ENCODE assay signal across 13 cellular contexts in genomic region chr17:81048827-81049371, GRCh38. TPM values are rescaled to one million over a fixed set of nuclear protein-coding genes. Genes with fewer than 3 reads are reported as not detected.
DNase-seq lines count a peak whose midpoint lies in the region; ATAC-seq and TF ChIP-seq lines count a peak whose summit lies in the region.
"Had no signal": no experiment of that assay in that cellular context is flagged by ENCODE, and none has a peak within 500 bp of the region (broad histone marks: within the 10 kb centered on the region; RNA-seq: fewer than 3 reads in every experiment).

No MANE protein-coding gene starts in this region.

- CTCF ChIA-PET in HCT116 (lab: Charles Lee), result interaction anchor here (0.7 to 2.2 kb wide), 4 partner anchors 8 to 46 kb away, joined by 3 to 5 read pairs (median 4); no protein-coding TSS in a partner anchor
- CTCF ChIA-PET in PC-9 (lab: Charles Lee), result interaction anchor here (0.9 kb wide), 1 partner anchor 12 kb away, joined by 3 read pairs; no protein-coding TSS in a partner anchor

- peak overlapping the region; percentile 3 for H3K14ac ChIP-seq in neuronal stem cell (ENCODE audit: low read length)

- no peak overlapping the region for H4K91ac ChIP-seq in neuronal stem cell (ENCODE audit: low read depth, low read length, poor library complexity)

- H2BK5ac ChIP-seq in neuronal stem cell (ENCODE audit: low read length), result no peak overlapping the region

- H3K4me3 ChIP-seq in HCT116 (replicated peaks in 1 of 2; ENCODE audit: low read depth in 1 of 2, low read length in 2 of 2), result peak overlapping the region in 1 of 2 experiments; percentile 59; a peak in 3 of 4 replicates
- no peak overlapping the region for H3K4me3 ChIP-seq in PC-9
- H3K4me3 ChIP-seq in dorsolateral prefrontal cortex, result peak overlapping the region in 21 of 59 donors; percentile 5 to 49 (median 27)
- H3K4me3 ChIP-seq in neuronal stem cell (ENCODE audit: low read length in 2 of 2), result no peak overlapping the region

- peaks cover 5% of the 10 kb centered on the region; the same call in 1 of the 2 replicates for H3K36me3 Mint-ChIP-seq in HFFc6 (ENCODE audit: low read depth)
- H3K36me3 Mint-ChIP-seq: activated naive CD4-positive, alpha-beta T cell treated with anti-CD3 and anti-CD28 coated beads, Interleukin-2, amount 50 U/mL, for 72 hours had no signal

- TF ChIP-seq RAD21 in HCT116 (IDR thresholded peaks at IDR 0.05; ENCODE audit: low read depth), result no peak

- TF ChIP-seq CTCF in HCT116 (IDR thresholded peaks at IDR 0.05 in 2 of 3, conservative IDR thresholded peaks at IDR 0.05 in 1 of 3; ENCODE audit: borderline replicate concordance in 1 of 3, insufficient read depth in 1 of 3, low read depth in 2 of 3, low read length in 2 of 3), result no peak
- TF ChIP-seq CTCF in PC-9 (conservative IDR thresholded peaks at IDR 0.05), result no peak
- no peak for TF ChIP-seq CTCF in dorsolateral prefrontal cortex (IDR thresholded peaks at IDR 0.05 in 54 of 56, conservative IDR thresholded peaks at IDR 0.05 in 2 of 56; ENCODE audit: low read depth in 1 of 56, partially characterized antibody in 56 of 56)
- no peak for TF ChIP-seq CTCF in HFFc6 (IDR thresholded peaks at IDR 0.05)

- H3K27me3 Mint-ChIP-seq in HFFc6 (ENCODE audit: insufficient read depth), result peaks cover 8% of the 10 kb centered on the region
- H3K27me3 Mint-ChIP-seq: CD4-positive, alpha-beta T cell had no signal

- H2BK120ac ChIP-seq in neuronal stem cell (ENCODE audit: low read depth, low read length), result no peak overlapping the region

- peaks cover 0 to 26% of the 10 kb centered on the region in 2 experiments; a peak in 1 of 4 replicates for H3K36me3 ChIP-seq in HCT116 (ENCODE audit: control insufficient read depth in 1 of 2, insufficient read depth in 2 of 2, low read length in 2 of 2)
- H3K36me3 ChIP-seq in PC-9 (ENCODE audit: low read depth), result no peaks in the 10 kb centered on the region
- H3K36me3 ChIP-seq in neuronal stem cell (replicated peaks in 1 of 2; ENCODE audit: control insufficient read depth in 2 of 2, insufficient read depth in 2 of 2, low read length in 2 of 2), result peaks cover 8 to 18% of the 10 kb centered on the region in 2 donors

- no peak overlapping the region for H3K23ac ChIP-seq in neuronal stem cell (ENCODE audit: low read depth, low read length, poor library complexity)

- no peak for TF ChIP-seq POLR2A in HCT116 (IDR thresholded peaks at IDR 0.05; ENCODE audit: borderline replicate concordance, extremely low read depth, insufficient read depth, insufficient read length)

- H3K4me2 ChIP-seq in HCT116 (ENCODE audit: low read length) (peak overlapping the region; percentile 93), PC-9 (peak overlapping the region; percentile 75; the same call in 1 of the 2 replicates), neuronal stem cell (ENCODE audit: insufficient read depth, low read length, poor library complexity, severe bottlenecking) (no peak overlapping the region)

- H3K4me3 Mint-ChIP-seq in HFFc6, result no peak overlapping the region

- H2AFZ ChIP-seq in HCT116 (ENCODE audit: low read depth, low read length, poor library complexity, severe bottlenecking) (no peak overlapping the region), PC-9 (no peak overlapping the region), neuronal stem cell (ENCODE audit: low read length) (no peak overlapping the region)

- RAD21 ChIA-PET in HCT116 (lab: Charles Lee; ENCODE audit: low non-redundant PET in 1 of 2, low total read pairs in 2 of 2, uncharacterized antibody in 2 of 2, unreplicated experiment in 2 of 2), result interaction anchor here in 1 of 2 experiments (1.0 kb wide), 1 partner anchor 53 kb away, joined by 3 read pairs; no protein-coding TSS in a partner anchor

- peak overlapping the region; percentile 31 for H2BK12ac ChIP-seq in neuronal stem cell (ENCODE audit: low read length)

- H3K9me3 ChIP-seq in HCT116 (ENCODE audit: control insufficient read depth in 1 of 2, insufficient read depth in 1 of 2, low read depth in 1 of 2, low read length in 2 of 2) (no peaks in the 10 kb centered on the region), PC-9 (ENCODE audit: insufficient read depth, low read depth) (no peaks in the 10 kb centered on the region), neuronal stem cell (replicated peaks in 1 of 2; ENCODE audit: control insufficient read depth in 2 of 2, insufficient read depth in 1 of 2, low read depth in 1 of 2, low read length in 2 of 2) (peaks cover 0 to 5% of the 10 kb centered on the region in 2 donors)

- peaks cover 49% of the 10 kb centered on the region for H3K79me1 ChIP-seq in neuronal stem cell (ENCODE audit: low read depth, low read length)

- no peaks in the 10 kb centered on the region for H3K27me3 ChIP-seq in HCT116 (ENCODE audit: insufficient read depth, low read length)
- H3K27me3 ChIP-seq in PC-9 (ENCODE audit: insufficient read depth, low read depth), result no peaks in the 10 kb centered on the region
- no peaks in the 10 kb centered on the region for H3K27me3 ChIP-seq in dorsolateral prefrontal cortex
- H3K27me3 ChIP-seq in neuronal stem cell (ENCODE audit: control insufficient read depth in 3 of 3, insufficient read depth in 3 of 3, low read depth in 1 of 3, low read length in 3 of 3), result no peaks in the 10 kb centered on the region

- H4K20me1 ChIP-seq in HCT116 (ENCODE audit: insufficient read depth) (peaks cover 14% of the 10 kb centered on the region; the same call in 1 of the 2 replicates), PC-9 (ENCODE audit: insufficient read depth) (no peaks in the 10 kb centered on the region; the same call in 1 of the 2 replicates)

- no CpG with 5 or more reads among the region's 28 CpGs for WGBS in neuronal stem cell (ENCODE audit: extremely low coverage in 2 of 2, insufficient read length in 2 of 2, insufficient replicate concordance in 1 of 2), 2 donors

- DNase-seq in HCT116 (ENCODE audit: low read depth, low spot score) (no peak), PC-9 (no peak), dorsolateral prefrontal cortex (no peak), neuronal stem cell (ENCODE audit: low spot score) (no peak), AG08396 (ENCODE audit: low spot score) (no peak), AG08395 (ENCODE audit: low spot score) (no peak), HFFc6 (no peak)
- DNase-seq: activated B cell treated with CpG ODN at 0.5 μM for 24 hours; CD4-positive, alpha-beta T cell; NCI-H226 had no signal

- H3K18ac ChIP-seq in neuronal stem cell (ENCODE audit: low read length), result peak overlapping the region; percentile 39

- H3K9me3 Mint-ChIP-seq in HFFc6, result no peaks in the 10 kb centered on the region
- H3K9me3 Mint-ChIP-seq: activated B cell treated with CpG ODN at 0.5 μM for 24 hours; activated naive CD4-positive, alpha-beta T cell treated with anti-CD3 and anti-CD28 coated beads, Interleukin-2, amount 50 U/mL, for 72 hours; CD4-positive, alpha-beta T cell had no signal

- H2AK5ac ChIP-seq in neuronal stem cell (ENCODE audit: low read depth, low read length), result peak overlapping the region; percentile 42

- BruUV-seq in HCT116 (replicated peaks; lab: Mats Ljungman, UMichigan) (no TSS peak), PC-9 (replicated peaks; lab: Mats Ljungman, UMichigan) (no TSS peak)

- ATAC-seq in HCT116 (no peak), GM19463 (IDR thresholded peaks at IDR 0.05; ENCODE audit: unreplicated experiment) (no peak)
- ATAC-seq: SK-N-SH treated with all-trans-retinoic acid at 6 μM for 48 hours had no signal

- no peak overlapping the region for H3K27ac Mint-ChIP-seq in HFFc6
- H3K27ac Mint-ChIP-seq: activated B cell treated with CpG ODN at 0.5 μM for 24 hours; CD4-positive, alpha-beta T cell had no signal

- H3K9ac ChIP-seq in HCT116 (ENCODE audit: low read length) (peak overlapping the region; percentile 79), neuronal stem cell (ENCODE audit: low read depth, low read length, poor library complexity) (no peak overlapping the region)

- no peak overlapping the region for H2BK15ac ChIP-seq in neuronal stem cell (ENCODE audit: low read length)

- H3K9me2 ChIP-seq in HCT116 (ENCODE audit: insufficient read depth) (no peaks in the 10 kb centered on the region), PC-9 (ENCODE audit: insufficient read depth) (no peaks in the 10 kb centered on the region)

- intact Hi-C loops in HCT116 (cut with micrococcal nuclease) (no loop called here), PC-9 (cut with micrococcal nuclease; ENCODE audit: unreplicated experiment) (no loop called here), dorsolateral prefrontal cortex (cut with DNase I) (no loop called here)

- H3K4ac ChIP-seq in neuronal stem cell (ENCODE audit: low read length), result no peak overlapping the region

- no peak overlapping the region for H4K8ac ChIP-seq in neuronal stem cell (ENCODE audit: low read depth, low read length)

- H3K27ac ChIP-seq in HCT116 (ENCODE audit: low read depth, low read length), result peak overlapping the region; percentile 94
- H3K27ac ChIP-seq in PC-9, result peak overlapping the region; percentile 87
- H3K27ac ChIP-seq in dorsolateral prefrontal cortex, result peak overlapping the region in 44 of 59 donors; percentile 2 to 87 (median 58)
- no peak overlapping the region for H3K27ac ChIP-seq in neuronal stem cell (replicated peaks; ENCODE audit: low read length)

- peaks cover 18% of the 10 kb centered on the region for H3K4me1 Mint-ChIP-seq in HFFc6 (ENCODE audit: low read depth)

- peaks cover 61 to 85% of the 10 kb centered on the region in 2 experiments for H3K4me1 ChIP-seq in HCT116 (ENCODE audit: control insufficient read depth in 1 of 2, insufficient read depth in 2 of 2, low read length in 2 of 2)
- H3K4me1 ChIP-seq in PC-9 (replicated peaks; ENCODE audit: insufficient read depth), result peaks cover 66% of the 10 kb centered on the region
- H3K4me1 ChIP-seq in neuronal stem cell (ENCODE audit: control insufficient read depth in 2 of 2, insufficient read depth in 1 of 2, low read depth in 1 of 2, low read length in 2 of 2), result peaks cover 22 to 32% of the 10 kb centered on the region in 2 donors

- peaks cover 28% of the 10 kb centered on the region for H3F3A ChIP-seq in PC-9 (ENCODE audit: insufficient read depth, low read depth)

- H3K79me2 ChIP-seq in HCT116 (ENCODE audit: insufficient read depth, low read length), result peaks cover 97% of the 10 kb centered on the region
- H3K79me2 ChIP-seq in PC-9 (ENCODE audit: low read depth), result peaks cover 76% of the 10 kb centered on the region

- POLR2A ChIA-PET in HCT116 (lab: Charles Lee) (interaction anchor here (0.5 to 1.7 kb wide), 3 partner anchors 14 to 91 kb away, joined by 3 to 5 read pairs (median 4); partner anchors contain the start of gene BAIAP2), PC-9 (lab: Charles Lee; ENCODE audit: unreplicated experiment) (interaction anchor here (1.5 kb wide), 1 partner anchor 46 kb away, joined by 4 read pairs; no protein-coding TSS in a partner anchor)

RNA-seq across cellular contexts. Expression of gene BAIAP2, which starts 13.9 kb away (rescaled TPM):
- total RNA-seq in HCT116 (2021; ENCODE audit: unreplicated experiment), result 105 TPM
- polyA plus RNA-seq in HCT116 (2012), result 93.4 and 95.1 TPM in 2 replicates
- 109 and 125 TPM in 2 replicates for total RNA-seq in PC-9 (2021)
- 100 to 1,000 TPM; 104 to 353 (median 235) TPM for total RNA-seq in dorsolateral prefrontal cortex
- polyA plus RNA-seq in neuronal stem cell (2013, experiment 1 of 2), result 30.9 TPM
- polyA plus RNA-seq in neuronal stem cell (2013, experiment 2 of 2), result 31.6 TPM
- total RNA-seq in HFFc6 (2021; fragmentation: NEBNext Ultra II Directional; extraction: Animal tissue kit (Norgen Biotek cat#: 25700)), result 10 to 100 TPM; 30.8 to 47.4 (median 35.9) TPM

RNA-seq across cellular contexts. Expression of gene CHMP6, which starts 57.3 kb away (rescaled TPM):
- total RNA-seq in HCT116 (2021; ENCODE audit: unreplicated experiment) (22.0 TPM), PC-9 (2021) (17.4 and 18.1 TPM in 2 replicates), dorsolateral prefrontal cortex (10 to 100 TPM; 15.4 to 33.4 (median 22.0) TPM)
- 14.7 and 15.2 TPM in 2 replicates for polyA plus RNA-seq in HCT116 (2012)
- polyA plus RNA-seq in neuronal stem cell (2013, experiment 1 of 2), result 14.3 TPM
- 13.1 TPM for polyA plus RNA-seq in neuronal stem cell (2013, experiment 2 of 2)
- 10 to 100 TPM; 27.6 to 38.5 (median 31.5) TPM for total RNA-seq in HFFc6 (2021; fragmentation: NEBNext Ultra II Directional; extraction: Animal tissue kit (Norgen Biotek cat#: 25700))
